Comparison of ENCODE assay signal across 1 cellular context in the genomic region with DNA sequence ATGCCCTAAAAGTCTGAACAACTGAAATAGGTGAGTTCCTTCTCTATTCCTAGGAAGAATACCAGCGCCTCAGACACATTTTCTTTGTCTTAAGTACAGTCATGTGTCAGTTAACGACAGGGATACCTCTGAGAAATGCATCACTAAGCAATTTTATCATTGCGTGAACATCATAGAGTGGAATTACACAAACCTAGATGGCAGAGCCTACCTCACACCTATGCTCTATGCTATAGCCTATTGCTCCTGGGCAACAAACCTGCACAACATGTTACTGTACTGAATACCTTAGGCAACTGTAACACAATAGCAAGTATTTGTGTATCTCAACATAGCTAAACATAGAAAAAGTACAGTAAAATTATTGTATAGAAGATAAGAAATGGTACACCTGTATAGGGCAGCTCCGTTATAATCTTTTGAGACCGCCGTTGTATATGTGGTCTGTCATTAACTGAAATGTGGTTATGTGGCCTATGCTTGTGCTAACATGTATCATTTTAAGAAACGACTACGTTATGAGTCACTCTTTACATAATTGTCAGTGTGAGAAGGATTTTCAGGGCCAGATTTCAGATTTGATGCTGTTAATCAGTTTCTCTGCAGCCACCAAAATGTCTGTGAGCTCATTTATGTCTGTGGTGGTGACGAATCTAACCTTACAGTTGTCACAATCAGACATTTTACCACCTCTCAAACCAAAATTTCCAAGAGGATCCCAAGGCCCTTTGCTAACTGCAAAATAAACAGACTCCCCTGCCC.
TF ChIP-seq lines count a peak whose summit lies in the region.

No MANE protein-coding gene starts in this region.

TF ChIP-seq in K562, 482 proteins besides CTCF, POLR2A, EP300 and RAD21 (continued from another document and continues in another):
- TF ChIP-seq ZNF699 (CRISPR knock-in tag; IDR thresholded peaks at IDR 0.05; ENCODE audit: insufficient replicate concordance) (no peak), PHF20 (IDR thresholded peaks at IDR 0.05; ENCODE audit: partially characterized antibody) (no peak), ZNF696 (CRISPR knock-in tag; conservative IDR thresholded peaks at IDR 0.05) (no peak), ZBTB17 (CRISPR knock-in tag; IDR thresholded peaks at IDR 0.05) (peak; percentile 88), CC2D1A (IDR thresholded peaks at IDR 0.05) (no peak), MTF1 (CRISPR knock-in tag; IDR thresholded peaks at IDR 0.05; ENCODE audit: borderline replicate concordance) (no peak), CBFA2T2 (conservative IDR thresholded peaks at IDR 0.05) (no peak), SIN3B (IDR thresholded peaks at IDR 0.05; ENCODE audit: low read depth) (no peak), ZNF146 (CRISPR knock-in tag; IDR thresholded peaks at IDR 0.05; ENCODE audit: unreplicated experiment) (no peak), FOSL1 (tag; conservative IDR thresholded peaks at IDR 0.05) (peak; percentile 43; the same call in 1 of the 2 replicates), TAF15 (IDR thresholded peaks at IDR 0.05; ENCODE audit: low read depth, low read length) (no peak), ZNF75A (CRISPR knock-in tag; IDR thresholded peaks at IDR 0.05) (no peak), EHMT2 (IDR thresholded peaks at IDR 0.05) (no peak), EZH2 (IDR thresholded peaks at IDR 0.05; ENCODE audit: borderline replicate concordance, low read depth, low read length) (no peak), C11orf30 (IDR thresholded peaks at IDR 0.05; ENCODE audit: low read depth) (peak; percentile 15; the same call in 1 of the 2 replicates), NCOA4 (IDR thresholded peaks at IDR 0.05; ENCODE audit: partially characterized antibody) (no peak), MBD2 (IDR thresholded peaks at IDR 0.05; ENCODE audit: borderline replicate concordance, low read depth) (no peak), ZNF121 (CRISPR knock-in tag; conservative IDR thresholded peaks at IDR 0.05) (no peak), COPS2 (conservative IDR thresholded peaks at IDR 0.05) (no peak)
- TF ChIP-seq, protein P1, sequence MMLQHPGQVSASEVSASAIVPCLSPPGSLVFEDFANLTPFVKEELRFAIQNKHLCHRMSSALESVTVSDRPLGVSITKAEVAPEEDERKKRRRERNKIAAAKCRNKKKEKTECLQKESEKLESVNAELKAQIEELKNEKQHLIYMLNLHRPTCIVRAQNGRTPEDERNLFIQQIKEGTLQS (IDR thresholded peaks at IDR 0.05) = peak; percentile 26; the same call in 1 of the 2 replicates
- TF ChIP-seq, protein P1 (CRISPR knock-in tag; conservative IDR thresholded peaks at IDR 0.05) = no peak
- TF ChIP-seq, protein P2, sequence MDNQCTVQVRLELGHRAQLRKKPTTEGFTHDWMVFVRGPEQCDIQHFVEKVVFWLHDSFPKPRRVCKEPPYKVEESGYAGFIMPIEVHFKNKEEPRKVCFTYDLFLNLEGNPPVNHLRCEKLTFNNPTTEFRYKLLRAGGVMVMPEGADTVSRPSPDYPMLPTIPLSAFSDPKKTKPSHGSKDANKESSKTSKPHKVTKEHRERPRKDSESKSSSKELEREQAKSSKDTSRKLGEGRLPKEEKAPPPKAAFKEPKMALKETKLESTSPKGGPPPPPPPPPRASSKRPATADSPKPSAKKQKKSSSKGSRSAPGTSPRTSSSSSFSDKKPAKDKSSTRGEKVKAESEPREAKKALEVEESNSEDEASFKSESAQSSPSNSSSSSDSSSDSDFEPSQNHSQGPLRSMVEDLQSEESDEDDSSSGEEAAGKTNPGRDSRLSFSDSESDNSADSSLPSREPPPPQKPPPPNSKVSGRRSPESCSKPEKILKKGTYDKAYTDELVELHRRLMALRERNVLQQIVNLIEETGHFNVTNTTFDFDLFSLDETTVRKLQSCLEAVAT (IDR thresholded peaks at IDR 0.05) = no peak
- TF ChIP-seq, protein P3, sequence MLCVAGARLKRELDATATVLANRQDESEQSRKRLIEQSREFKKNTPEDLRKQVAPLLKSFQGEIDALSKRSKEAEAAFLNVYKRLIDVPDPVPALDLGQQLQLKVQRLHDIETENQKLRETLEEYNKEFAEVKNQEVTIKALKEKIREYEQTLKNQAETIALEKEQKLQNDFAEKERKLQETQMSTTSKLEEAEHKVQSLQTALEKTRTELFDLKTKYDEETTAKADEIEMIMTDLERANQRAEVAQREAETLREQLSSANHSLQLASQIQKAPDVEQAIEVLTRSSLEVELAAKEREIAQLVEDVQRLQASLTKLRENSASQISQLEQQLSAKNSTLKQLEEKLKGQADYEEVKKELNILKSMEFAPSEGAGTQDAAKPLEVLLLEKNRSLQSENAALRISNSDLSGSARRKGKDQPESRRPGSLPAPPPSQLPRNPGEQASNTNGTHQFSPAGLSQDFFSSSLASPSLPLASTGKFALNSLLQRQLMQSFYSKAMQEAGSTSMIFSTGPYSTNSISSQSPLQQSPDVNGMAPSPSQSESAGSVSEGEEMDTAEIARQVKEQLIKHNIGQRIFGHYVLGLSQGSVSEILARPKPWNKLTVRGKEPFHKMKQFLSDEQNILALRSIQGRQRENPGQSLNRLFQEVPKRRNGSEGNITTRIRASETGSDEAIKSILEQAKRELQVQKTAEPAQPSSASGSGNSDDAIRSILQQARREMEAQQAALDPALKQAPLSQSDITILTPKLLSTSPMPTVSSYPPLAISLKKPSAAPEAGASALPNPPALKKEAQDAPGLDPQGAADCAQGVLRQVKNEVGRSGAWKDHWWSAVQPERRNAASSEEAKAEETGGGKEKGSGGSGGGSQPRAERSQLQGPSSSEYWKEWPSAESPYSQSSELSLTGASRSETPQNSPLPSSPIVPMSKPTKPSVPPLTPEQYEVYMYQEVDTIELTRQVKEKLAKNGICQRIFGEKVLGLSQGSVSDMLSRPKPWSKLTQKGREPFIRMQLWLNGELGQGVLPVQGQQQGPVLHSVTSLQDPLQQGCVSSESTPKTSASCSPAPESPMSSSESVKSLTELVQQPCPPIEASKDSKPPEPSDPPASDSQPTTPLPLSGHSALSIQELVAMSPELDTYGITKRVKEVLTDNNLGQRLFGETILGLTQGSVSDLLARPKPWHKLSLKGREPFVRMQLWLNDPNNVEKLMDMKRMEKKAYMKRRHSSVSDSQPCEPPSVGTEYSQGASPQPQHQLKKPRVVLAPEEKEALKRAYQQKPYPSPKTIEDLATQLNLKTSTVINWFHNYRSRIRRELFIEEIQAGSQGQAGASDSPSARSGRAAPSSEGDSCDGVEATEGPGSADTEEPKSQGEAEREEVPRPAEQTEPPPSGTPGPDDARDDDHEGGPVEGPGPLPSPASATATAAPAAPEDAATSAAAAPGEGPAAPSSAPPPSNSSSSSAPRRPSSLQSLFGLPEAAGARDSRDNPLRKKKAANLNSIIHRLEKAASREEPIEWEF (CRISPR knock-in tag; IDR thresholded peaks at IDR 0.05) = no peak
- TF ChIP-seq, protein P4, sequence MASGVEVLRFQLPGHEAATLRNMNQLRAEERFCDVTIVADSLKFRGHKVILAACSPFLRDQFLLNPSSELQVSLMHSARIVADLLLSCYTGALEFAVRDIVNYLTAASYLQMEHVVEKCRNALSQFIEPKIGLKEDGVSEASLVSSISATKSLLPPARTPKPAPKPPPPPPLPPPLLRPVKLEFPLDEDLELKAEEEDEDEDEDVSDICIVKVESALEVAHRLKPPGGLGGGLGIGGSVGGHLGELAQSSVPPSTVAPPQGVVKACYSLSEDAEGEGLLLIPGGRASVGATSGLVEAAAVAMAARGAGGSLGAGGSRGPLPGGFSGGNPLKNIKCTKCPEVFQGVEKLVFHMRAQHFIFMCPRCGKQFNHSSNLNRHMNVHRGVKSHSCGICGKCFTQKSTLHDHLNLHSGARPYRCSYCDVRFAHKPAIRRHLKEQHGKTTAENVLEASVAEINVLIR (CRISPR knock-in tag; IDR thresholded peaks at IDR 0.05) = no peak
- TF ChIP-seq, protein P5, sequence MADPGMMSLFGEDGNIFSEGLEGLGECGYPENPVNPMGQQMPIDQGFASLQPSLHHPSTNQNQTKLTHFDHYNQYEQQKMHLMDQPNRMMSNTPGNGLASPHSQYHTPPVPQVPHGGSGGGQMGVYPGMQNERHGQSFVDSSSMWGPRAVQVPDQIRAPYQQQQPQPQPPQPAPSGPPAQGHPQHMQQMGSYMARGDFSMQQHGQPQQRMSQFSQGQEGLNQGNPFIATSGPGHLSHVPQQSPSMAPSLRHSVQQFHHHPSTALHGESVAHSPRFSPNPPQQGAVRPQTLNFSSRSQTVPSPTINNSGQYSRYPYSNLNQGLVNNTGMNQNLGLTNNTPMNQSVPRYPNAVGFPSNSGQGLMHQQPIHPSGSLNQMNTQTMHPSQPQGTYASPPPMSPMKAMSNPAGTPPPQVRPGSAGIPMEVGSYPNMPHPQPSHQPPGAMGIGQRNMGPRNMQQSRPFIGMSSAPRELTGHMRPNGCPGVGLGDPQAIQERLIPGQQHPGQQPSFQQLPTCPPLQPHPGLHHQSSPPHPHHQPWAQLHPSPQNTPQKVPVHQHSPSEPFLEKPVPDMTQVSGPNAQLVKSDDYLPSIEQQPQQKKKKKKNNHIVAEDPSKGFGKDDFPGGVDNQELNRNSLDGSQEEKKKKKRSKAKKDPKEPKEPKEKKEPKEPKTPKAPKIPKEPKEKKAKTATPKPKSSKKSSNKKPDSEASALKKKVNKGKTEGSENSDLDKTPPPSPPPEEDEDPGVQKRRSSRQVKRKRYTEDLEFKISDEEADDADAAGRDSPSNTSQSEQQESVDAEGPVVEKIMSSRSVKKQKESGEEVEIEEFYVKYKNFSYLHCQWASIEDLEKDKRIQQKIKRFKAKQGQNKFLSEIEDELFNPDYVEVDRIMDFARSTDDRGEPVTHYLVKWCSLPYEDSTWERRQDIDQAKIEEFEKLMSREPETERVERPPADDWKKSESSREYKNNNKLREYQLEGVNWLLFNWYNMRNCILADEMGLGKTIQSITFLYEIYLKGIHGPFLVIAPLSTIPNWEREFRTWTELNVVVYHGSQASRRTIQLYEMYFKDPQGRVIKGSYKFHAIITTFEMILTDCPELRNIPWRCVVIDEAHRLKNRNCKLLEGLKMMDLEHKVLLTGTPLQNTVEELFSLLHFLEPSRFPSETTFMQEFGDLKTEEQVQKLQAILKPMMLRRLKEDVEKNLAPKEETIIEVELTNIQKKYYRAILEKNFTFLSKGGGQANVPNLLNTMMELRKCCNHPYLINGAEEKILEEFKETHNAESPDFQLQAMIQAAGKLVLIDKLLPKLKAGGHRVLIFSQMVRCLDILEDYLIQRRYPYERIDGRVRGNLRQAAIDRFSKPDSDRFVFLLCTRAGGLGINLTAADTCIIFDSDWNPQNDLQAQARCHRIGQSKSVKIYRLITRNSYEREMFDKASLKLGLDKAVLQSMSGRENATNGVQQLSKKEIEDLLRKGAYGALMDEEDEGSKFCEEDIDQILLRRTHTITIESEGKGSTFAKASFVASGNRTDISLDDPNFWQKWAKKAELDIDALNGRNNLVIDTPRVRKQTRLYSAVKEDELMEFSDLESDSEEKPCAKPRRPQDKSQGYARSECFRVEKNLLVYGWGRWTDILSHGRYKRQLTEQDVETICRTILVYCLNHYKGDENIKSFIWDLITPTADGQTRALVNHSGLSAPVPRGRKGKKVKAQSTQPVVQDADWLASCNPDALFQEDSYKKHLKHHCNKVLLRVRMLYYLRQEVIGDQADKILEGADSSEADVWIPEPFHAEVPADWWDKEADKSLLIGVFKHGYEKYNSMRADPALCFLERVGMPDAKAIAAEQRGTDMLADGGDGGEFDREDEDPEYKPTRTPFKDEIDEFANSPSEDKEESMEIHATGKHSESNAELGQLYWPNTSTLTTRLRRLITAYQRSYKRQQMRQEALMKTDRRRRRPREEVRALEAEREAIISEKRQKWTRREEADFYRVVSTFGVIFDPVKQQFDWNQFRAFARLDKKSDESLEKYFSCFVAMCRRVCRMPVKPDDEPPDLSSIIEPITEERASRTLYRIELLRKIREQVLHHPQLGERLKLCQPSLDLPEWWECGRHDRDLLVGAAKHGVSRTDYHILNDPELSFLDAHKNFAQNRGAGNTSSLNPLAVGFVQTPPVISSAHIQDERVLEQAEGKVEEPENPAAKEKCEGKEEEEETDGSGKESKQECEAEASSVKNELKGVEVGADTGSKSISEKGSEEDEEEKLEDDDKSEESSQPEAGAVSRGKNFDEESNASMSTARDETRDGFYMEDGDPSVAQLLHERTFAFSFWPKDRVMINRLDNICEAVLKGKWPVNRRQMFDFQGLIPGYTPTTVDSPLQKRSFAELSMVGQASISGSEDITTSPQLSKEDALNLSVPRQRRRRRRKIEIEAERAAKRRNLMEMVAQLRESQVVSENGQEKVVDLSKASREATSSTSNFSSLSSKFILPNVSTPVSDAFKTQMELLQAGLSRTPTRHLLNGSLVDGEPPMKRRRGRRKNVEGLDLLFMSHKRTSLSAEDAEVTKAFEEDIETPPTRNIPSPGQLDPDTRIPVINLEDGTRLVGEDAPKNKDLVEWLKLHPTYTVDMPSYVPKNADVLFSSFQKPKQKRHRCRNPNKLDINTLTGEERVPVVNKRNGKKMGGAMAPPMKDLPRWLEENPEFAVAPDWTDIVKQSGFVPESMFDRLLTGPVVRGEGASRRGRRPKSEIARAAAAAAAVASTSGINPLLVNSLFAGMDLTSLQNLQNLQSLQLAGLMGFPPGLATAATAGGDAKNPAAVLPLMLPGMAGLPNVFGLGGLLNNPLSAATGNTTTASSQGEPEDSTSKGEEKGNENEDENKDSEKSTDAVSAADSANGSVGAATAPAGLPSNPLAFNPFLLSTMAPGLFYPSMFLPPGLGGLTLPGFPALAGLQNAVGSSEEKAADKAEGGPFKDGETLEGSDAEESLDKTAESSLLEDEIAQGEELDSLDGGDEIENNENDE (IDR thresholded peaks at IDR 0.05; ENCODE audit: low read depth, low read length) = no peak
- TF ChIP-seq, protein P6, sequence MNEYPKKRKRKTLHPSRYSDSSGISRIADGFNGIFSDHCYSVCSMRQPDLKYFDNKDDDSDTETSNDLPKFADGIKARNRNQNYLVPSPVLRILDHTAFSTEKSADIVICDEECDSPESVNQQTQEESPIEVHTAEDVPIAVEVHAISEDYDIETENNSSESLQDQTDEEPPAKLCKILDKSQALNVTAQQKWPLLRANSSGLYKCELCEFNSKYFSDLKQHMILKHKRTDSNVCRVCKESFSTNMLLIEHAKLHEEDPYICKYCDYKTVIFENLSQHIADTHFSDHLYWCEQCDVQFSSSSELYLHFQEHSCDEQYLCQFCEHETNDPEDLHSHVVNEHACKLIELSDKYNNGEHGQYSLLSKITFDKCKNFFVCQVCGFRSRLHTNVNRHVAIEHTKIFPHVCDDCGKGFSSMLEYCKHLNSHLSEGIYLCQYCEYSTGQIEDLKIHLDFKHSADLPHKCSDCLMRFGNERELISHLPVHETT (CRISPR knock-in tag; conservative IDR thresholded peaks at IDR 0.05 in 1 of 2, IDR thresholded peaks at IDR 0.05 in 1 of 2) = no peak
- TF ChIP-seq, protein P7, sequence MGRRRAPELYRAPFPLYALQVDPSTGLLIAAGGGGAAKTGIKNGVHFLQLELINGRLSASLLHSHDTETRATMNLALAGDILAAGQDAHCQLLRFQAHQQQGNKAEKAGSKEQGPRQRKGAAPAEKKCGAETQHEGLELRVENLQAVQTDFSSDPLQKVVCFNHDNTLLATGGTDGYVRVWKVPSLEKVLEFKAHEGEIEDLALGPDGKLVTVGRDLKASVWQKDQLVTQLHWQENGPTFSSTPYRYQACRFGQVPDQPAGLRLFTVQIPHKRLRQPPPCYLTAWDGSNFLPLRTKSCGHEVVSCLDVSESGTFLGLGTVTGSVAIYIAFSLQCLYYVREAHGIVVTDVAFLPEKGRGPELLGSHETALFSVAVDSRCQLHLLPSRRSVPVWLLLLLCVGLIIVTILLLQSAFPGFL (CRISPR knock-in tag; IDR thresholded peaks at IDR 0.05) = no peak
